Comparison of ENCODE assay signal across 3 cellular contexts in genomic region chr7:129265328-129265727, GRCh38.
TF ChIP-seq lines count a peak whose summit lies in the region.

No MANE protein-coding gene starts in this region.

TF ChIP-seq in HEK293, 187 proteins besides CTCF, POLR2A, EP300 and RAD21 (continued from another document):
- TF ChIP-seq ZFHX2 (tag by site-specific recombination; conservative IDR thresholded peaks at IDR 0.05) = peak; percentile 92

TF ChIP-seq in GM12878, 131 proteins besides CTCF, POLR2A, EP300 and RAD21 (continued from another document):
- TF ChIP-seq, protein P1, sequence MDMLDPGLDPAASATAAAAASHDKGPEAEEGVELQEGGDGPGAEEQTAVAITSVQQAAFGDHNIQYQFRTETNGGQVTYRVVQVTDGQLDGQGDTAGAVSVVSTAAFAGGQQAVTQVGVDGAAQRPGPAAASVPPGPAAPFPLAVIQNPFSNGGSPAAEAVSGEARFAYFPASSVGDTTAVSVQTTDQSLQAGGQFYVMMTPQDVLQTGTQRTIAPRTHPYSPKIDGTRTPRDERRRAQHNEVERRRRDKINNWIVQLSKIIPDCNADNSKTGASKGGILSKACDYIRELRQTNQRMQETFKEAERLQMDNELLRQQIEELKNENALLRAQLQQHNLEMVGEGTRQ (IDR thresholded peaks at IDR 0.05; ENCODE audit: borderline replicate concordance, low read depth, low read length) = no peak
- no peak for TF ChIP-seq NR2C2 (IDR thresholded peaks at IDR 0.05; ENCODE audit: borderline replicate concordance, control insufficient read depth, insufficient read length, low read depth)
- TF ChIP-seq, protein P2, sequence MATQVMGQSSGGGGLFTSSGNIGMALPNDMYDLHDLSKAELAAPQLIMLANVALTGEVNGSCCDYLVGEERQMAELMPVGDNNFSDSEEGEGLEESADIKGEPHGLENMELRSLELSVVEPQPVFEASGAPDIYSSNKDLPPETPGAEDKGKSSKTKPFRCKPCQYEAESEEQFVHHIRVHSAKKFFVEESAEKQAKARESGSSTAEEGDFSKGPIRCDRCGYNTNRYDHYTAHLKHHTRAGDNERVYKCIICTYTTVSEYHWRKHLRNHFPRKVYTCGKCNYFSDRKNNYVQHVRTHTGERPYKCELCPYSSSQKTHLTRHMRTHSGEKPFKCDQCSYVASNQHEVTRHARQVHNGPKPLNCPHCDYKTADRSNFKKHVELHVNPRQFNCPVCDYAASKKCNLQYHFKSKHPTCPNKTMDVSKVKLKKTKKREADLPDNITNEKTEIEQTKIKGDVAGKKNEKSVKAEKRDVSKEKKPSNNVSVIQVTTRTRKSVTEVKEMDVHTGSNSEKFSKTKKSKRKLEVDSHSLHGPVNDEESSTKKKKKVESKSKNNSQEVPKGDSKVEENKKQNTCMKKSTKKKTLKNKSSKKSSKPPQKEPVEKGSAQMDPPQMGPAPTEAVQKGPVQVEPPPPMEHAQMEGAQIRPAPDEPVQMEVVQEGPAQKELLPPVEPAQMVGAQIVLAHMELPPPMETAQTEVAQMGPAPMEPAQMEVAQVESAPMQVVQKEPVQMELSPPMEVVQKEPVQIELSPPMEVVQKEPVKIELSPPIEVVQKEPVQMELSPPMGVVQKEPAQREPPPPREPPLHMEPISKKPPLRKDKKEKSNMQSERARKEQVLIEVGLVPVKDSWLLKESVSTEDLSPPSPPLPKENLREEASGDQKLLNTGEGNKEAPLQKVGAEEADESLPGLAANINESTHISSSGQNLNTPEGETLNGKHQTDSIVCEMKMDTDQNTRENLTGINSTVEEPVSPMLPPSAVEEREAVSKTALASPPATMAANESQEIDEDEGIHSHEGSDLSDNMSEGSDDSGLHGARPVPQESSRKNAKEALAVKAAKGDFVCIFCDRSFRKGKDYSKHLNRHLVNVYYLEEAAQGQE (IDR thresholded peaks at IDR 0.05; ENCODE audit: low read depth, low read length) = no peak

TF ChIP-seq in neural cell, 6 proteins besides CTCF, POLR2A, EP300 and RAD21 (continued from another document):
- TF ChIP-seq, protein P2 (IDR thresholded peaks at IDR 0.05; ENCODE audit: borderline replicate concordance) = no peak
- TF ChIP-seq TAF1 (IDR thresholded peaks at IDR 0.05; ENCODE audit: low read depth) (no peak), POLR2AphosphoS5 (IDR thresholded peaks at IDR 0.05) (no peak)
TF ChIP-seq in neural cell: peak in this region for 0.
